ENCODE assay signal across 1 cellular context in the genomic region with DNA sequence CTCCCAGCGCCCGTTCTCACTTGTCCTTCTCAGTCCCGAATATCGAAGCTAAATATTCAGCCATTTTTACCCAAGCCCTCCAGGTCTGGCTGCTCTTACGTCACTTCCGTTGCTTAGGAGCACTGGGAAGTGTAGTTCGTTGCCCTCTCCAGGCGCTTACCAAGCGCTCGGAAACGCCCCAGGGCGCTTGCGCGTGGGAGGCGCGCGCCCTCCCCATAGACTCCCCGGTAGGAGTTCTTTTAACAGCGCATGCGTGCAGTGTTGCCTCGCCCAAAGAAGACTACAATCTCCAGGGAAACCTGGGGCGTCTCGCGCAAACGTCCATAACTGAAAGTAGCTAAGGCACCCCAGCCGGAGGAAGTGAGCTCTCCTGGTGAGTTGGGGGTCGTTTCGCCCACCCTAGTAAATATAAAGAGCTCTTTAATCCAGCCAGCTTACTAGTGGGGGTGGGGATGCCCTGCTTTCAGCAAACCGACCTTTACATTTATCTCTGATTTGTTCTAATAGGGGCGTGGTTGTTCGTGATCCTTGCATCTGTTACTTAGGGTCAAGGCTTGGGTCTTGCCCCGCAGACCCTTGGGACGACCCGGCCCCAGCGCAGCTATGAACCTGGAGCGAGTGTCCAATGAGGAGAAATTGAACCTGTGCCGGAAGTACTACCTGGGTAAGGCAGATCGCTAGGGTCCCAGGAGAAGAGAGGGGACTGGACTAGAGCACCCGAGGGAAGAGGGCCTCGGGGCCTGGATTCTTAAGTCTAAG.
TF ChIP-seq lines count a peak whose summit lies in the region.

PSENEN (plus strand) TSS at position 324 of the 759 bp plus-strand sequence; CDS start at position 604, 280 bp downstream.
A gene with protein sequence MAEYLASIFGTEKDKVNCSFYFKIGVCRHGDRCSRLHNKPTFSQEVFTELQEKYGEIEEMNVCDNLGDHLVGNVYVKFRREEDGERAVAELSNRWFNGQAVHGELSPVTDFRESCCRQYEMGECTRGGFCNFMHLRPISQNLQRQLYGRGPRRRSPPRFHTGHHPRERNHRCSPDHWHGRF (minus strand): TSS at position 91 of the 759 bp plus-strand sequence. CDS start 27 bp downstream, at position 64.

TF ChIP-seq in HepG2, 621 proteins besides CTCF, POLR2A, EP300 and RAD21 (continued from another document and continues in another):
- TF ChIP-seq, protein P1, sequence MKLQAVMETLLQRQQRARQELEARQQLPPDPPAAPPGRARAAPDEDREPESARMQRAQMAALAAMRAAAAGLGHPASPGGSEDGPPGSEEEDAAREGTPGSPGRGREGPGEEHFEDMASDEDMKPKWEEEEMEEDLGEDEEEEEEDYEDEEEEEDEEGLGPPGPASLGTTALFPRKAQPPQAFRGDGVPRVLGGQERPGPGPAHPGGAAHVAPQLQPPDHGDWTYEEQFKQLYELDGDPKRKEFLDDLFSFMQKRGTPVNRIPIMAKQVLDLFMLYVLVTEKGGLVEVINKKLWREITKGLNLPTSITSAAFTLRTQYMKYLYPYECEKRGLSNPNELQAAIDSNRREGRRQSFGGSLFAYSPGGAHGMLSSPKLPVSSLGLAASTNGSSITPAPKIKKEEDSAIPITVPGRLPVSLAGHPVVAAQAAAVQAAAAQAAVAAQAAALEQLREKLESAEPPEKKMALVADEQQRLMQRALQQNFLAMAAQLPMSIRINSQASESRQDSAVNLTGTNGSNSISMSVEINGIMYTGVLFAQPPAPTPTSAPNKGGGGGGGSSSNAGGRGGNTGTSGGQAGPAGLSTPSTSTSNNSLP (IDR thresholded peaks at IDR 0.05; ENCODE audit: low read depth, low read length) = no peak
- TF ChIP-seq ZNF12 (CRISPR knock-in tag; IDR thresholded peaks at IDR 0.05) = no peak
- no peak for TF ChIP-seq TEAD2 (CRISPR knock-in tag; IDR thresholded peaks at IDR 0.05)
- TF ChIP-seq ZEB1 (IDR thresholded peaks at IDR 0.05; ENCODE audit: insufficient replicate concordance, low read depth) = no peak
- TF ChIP-seq TFDP1 (CRISPR knock-in tag; IDR thresholded peaks at IDR 0.05; ENCODE audit: borderline replicate concordance) = 0 out of 2 replicates have a peak, but pooled peaks have one; percentile 37
- TF ChIP-seq, protein P2, sequence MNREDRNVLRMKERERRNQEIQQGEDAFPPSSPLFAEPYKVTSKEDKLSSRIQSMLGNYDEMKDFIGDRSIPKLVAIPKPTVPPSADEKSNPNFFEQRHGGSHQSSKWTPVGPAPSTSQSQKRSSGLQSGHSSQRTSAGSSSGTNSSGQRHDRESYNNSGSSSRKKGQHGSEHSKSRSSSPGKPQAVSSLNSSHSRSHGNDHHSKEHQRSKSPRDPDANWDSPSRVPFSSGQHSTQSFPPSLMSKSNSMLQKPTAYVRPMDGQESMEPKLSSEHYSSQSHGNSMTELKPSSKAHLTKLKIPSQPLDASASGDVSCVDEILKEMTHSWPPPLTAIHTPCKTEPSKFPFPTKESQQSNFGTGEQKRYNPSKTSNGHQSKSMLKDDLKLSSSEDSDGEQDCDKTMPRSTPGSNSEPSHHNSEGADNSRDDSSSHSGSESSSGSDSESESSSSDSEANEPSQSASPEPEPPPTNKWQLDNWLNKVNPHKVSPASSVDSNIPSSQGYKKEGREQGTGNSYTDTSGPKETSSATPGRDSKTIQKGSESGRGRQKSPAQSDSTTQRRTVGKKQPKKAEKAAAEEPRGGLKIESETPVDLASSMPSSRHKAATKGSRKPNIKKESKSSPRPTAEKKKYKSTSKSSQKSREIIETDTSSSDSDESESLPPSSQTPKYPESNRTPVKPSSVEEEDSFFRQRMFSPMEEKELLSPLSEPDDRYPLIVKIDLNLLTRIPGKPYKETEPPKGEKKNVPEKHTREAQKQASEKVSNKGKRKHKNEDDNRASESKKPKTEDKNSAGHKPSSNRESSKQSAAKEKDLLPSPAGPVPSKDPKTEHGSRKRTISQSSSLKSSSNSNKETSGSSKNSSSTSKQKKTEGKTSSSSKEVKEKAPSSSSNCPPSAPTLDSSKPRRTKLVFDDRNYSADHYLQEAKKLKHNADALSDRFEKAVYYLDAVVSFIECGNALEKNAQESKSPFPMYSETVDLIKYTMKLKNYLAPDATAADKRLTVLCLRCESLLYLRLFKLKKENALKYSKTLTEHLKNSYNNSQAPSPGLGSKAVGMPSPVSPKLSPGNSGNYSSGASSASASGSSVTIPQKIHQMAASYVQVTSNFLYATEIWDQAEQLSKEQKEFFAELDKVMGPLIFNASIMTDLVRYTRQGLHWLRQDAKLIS (CRISPR knock-in tag; IDR thresholded peaks at IDR 0.05) = no peak
- no peak for TF ChIP-seq BCLAF1 (IDR thresholded peaks at IDR 0.05)
- no peak for TF ChIP-seq ZZZ3 (CRISPR knock-in tag; IDR thresholded peaks at IDR 0.05; ENCODE audit: borderline replicate concordance)
- TF ChIP-seq KLF9 (CRISPR knock-in tag; IDR thresholded peaks at IDR 0.05; ENCODE audit: low read depth) = no peak
- no peak for TF ChIP-seq CAMTA2 (CRISPR knock-in tag; IDR thresholded peaks at IDR 0.05; ENCODE audit: borderline replicate concordance)
- TF ChIP-seq BCL6 (CRISPR knock-in tag; IDR thresholded peaks at IDR 0.05) = no peak
- peak; percentile 26; the same call in 1 of the 2 replicates for TF ChIP-seq FOXK1 (CRISPR knock-in tag; IDR thresholded peaks at IDR 0.05; ENCODE audit: borderline replicate concordance, low read depth)
- TF ChIP-seq, protein P3, sequence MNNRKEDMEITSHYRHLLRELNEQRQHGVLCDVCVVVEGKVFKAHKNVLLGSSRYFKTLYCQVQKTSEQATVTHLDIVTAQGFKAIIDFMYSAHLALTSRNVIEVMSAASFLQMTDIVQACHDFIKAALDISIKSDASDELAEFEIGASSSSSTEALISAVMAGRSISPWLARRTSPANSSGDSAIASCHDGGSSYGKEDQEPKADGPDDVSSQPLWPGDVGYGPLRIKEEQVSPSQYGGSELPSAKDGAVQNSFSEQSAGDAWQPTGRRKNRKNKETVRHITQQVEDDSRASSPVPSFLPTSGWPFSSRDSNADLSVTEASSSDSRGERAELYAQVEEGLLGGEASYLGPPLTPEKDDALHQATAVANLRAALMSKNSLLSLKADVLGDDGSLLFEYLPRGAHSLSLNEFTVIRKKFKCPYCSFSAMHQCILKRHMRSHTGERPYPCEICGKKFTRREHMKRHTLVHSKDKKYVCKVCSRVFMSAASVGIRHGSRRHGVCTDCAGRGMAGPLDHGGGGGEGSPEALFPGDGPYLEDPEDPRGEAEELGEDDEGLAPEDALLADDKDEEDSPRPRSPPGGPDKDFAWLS (CRISPR knock-in tag; IDR thresholded peaks at IDR 0.05; ENCODE audit: borderline replicate concordance) = no peak
- TF ChIP-seq ZFP36 (IDR thresholded peaks at IDR 0.05; ENCODE audit: borderline replicate concordance, low read depth, low read length, partially characterized antibody) = no peak
- TF ChIP-seq KLF12 (CRISPR knock-in tag; IDR thresholded peaks at IDR 0.05; ENCODE audit: borderline replicate concordance) = 0 out of 2 replicates have a peak, but pooled peaks have one; percentile 13
- no peak for TF ChIP-seq ZNF644 (CRISPR knock-in tag; IDR thresholded peaks at IDR 0.05; ENCODE audit: low read depth)
- TF ChIP-seq GRHL1 (CRISPR knock-in tag; conservative IDR thresholded peaks at IDR 0.05) = no peak
- TF ChIP-seq ZNF577 (CRISPR knock-in tag; IDR thresholded peaks at IDR 0.05; ENCODE audit: borderline replicate concordance, low read depth) = no peak
- no peak for TF ChIP-seq LCORL (IDR thresholded peaks at IDR 0.05)
- TF ChIP-seq LCORL (CRISPR knock-in tag; IDR thresholded peaks at IDR 0.05) = no peak
- TF ChIP-seq GTF2F1 (IDR thresholded peaks at IDR 0.05; ENCODE audit: low read length) = no peak
- 0 out of 2 replicates have a peak, but pooled peaks have one; percentile 22 for TF ChIP-seq BCL3 (CRISPR knock-in tag; IDR thresholded peaks at IDR 0.05)
- TF ChIP-seq XRCC5 (optimal IDR thresholded peaks at IDR 0.05; ENCODE audit: low read length) = no peak
- TF ChIP-seq MED8 (CRISPR knock-in tag; IDR thresholded peaks at IDR 0.05; ENCODE audit: insufficient replicate concordance) = no peak
- no peak for TF ChIP-seq ZNF572 (CRISPR knock-in tag; IDR thresholded peaks at IDR 0.05)
- TF ChIP-seq ATF7 (IDR thresholded peaks at IDR 0.05) = peak; percentile 62
- TF ChIP-seq ATF7 (CRISPR knock-in tag; IDR thresholded peaks at IDR 0.05) = peak; percentile 63; the same call in 1 of the 2 replicates
- TF ChIP-seq ATM (IDR thresholded peaks at IDR 0.05; ENCODE audit: borderline replicate concordance) = no peak
- TF ChIP-seq, protein P4, sequence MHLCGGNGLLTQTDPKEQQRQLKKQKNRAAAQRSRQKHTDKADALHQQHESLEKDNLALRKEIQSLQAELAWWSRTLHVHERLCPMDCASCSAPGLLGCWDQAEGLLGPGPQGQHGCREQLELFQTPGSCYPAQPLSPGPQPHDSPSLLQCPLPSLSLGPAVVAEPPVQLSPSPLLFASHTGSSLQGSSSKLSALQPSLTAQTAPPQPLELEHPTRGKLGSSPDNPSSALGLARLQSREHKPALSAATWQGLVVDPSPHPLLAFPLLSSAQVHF (CRISPR knock-in tag; IDR thresholded peaks at IDR 0.05) = no peak
- TF ChIP-seq ZBTB1 (CRISPR knock-in tag; IDR thresholded peaks at IDR 0.05; ENCODE audit: borderline replicate concordance) = no peak
- no peak for TF ChIP-seq THAP7 (CRISPR knock-in tag; IDR thresholded peaks at IDR 0.05)
- 0 out of 2 replicates have a peak, but pooled peaks have one; percentile 6 for TF ChIP-seq PAXIP1 (CRISPR knock-in tag; conservative IDR thresholded peaks at IDR 0.05)
